ENCODE assay signal across 1 cellular context in the genomic region with DNA sequence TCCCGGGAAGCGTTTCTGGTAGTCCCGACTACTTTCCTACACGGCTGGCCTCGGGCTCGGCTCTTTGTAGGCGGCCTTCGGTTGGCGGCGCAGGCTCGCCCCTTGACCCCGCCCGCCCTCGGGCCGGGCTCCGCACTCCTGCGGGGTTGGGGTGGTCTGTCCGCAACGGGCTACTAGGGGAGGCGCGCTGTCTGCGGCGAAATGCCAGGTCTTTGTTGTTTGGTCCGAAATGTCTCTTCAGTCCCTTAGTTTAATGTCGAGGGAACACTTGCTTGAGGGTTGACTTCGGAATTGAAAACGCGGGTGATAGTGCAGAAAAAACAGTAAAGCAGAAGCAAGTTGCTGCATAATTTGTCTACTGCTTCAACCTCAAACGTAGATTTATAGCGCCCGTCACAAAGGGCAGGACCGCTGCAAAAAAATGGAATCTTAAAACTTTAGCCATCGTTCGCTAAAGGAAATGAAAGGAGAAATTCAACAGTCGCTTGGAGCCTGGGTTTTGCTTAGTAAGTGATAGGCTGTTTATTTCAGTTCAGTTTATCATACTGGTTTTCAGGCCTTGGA.
A peak's percentile ranks its signal among the peaks of the same experiment; 100 is the strongest.
TF ChIP-seq lines count a peak whose summit lies in the region.

No MANE protein-coding gene starts in this region.

TF ChIP-seq in K562, 482 proteins besides CTCF, POLR2A, EP300 and RAD21 (continues in another document):
- TF ChIP-seq NRF1 (conservative IDR thresholded peaks at IDR 0.05 in 1 of 2, IDR thresholded peaks at IDR 0.05 in 1 of 2) (0 out of 4 replicates have a peak, but pooled peaks of 1 of the 2 experiments have one; percentile 11), HMG20B (CRISPR knock-in tag; IDR thresholded peaks at IDR 0.05) (no peak), RBM22 (IDR thresholded peaks at IDR 0.05; ENCODE audit: low read depth, low read length, poor library complexity, severe bottlenecking) (no peak), SNRNP70 (optimal IDR thresholded peaks at IDR 0.05; ENCODE audit: low read depth, low read length) (no peak), ASH1L (IDR thresholded peaks at IDR 0.05; ENCODE audit: borderline replicate concordance, low read depth, partially characterized antibody) (no peak), RUNX1 (IDR thresholded peaks at IDR 0.05; ENCODE audit: low read depth) (no peak), NBN (IDR thresholded peaks at IDR 0.05; ENCODE audit: low read depth) (no peak), HNRNPLL (IDR thresholded peaks at IDR 0.05; ENCODE audit: low read depth, low read length, poor library complexity, severe bottlenecking) (peak; percentile 54), FIP1L1 (IDR thresholded peaks at IDR 0.05; ENCODE audit: low read depth, low read length, poor library complexity, severe bottlenecking) (no peak), NFIC (IDR thresholded peaks at IDR 0.05) (no peak), ZNF507 (tag; conservative IDR thresholded peaks at IDR 0.05) (no peak), ZNF253 (CRISPR knock-in tag; conservative IDR thresholded peaks at IDR 0.05) (no peak), NR2C2 (CRISPR knock-in tag; IDR thresholded peaks at IDR 0.05) (no peak), NR2C2 (tag; IDR thresholded peaks at IDR 0.05) (peak; percentile 93), PHF8 (IDR thresholded peaks at IDR 0.05; ENCODE audit: borderline replicate concordance, low read length) (peak; percentile 48; the same call in 1 of the 2 replicates), ETV1 (tag; conservative IDR thresholded peaks at IDR 0.05; ENCODE audit: low read depth) (no peak), TAF9B (IDR thresholded peaks at IDR 0.05; ENCODE audit: partially characterized antibody) (peak; percentile 3), XRCC3 (IDR thresholded peaks at IDR 0.05) (no peak), ZNF3 (CRISPR knock-in tag; IDR thresholded peaks at IDR 0.05) (no peak), RBBP5 (IDR thresholded peaks at IDR 0.05; ENCODE audit: borderline replicate concordance, insufficient read depth, low read length, poor library complexity, severe bottlenecking) (peak; percentile 81), MBD2 (IDR thresholded peaks at IDR 0.05; ENCODE audit: borderline replicate concordance, low read depth) (no peak), CBX2 (IDR thresholded peaks at IDR 0.05; ENCODE audit: insufficient read depth, low read length, poor library complexity, severe bottlenecking) (no peak), STAT5B (CRISPR knock-in tag; IDR thresholded peaks at IDR 0.05) (no peak), ZNF75A (CRISPR knock-in tag; IDR thresholded peaks at IDR 0.05) (no peak)
- TF ChIP-seq, protein P1, sequence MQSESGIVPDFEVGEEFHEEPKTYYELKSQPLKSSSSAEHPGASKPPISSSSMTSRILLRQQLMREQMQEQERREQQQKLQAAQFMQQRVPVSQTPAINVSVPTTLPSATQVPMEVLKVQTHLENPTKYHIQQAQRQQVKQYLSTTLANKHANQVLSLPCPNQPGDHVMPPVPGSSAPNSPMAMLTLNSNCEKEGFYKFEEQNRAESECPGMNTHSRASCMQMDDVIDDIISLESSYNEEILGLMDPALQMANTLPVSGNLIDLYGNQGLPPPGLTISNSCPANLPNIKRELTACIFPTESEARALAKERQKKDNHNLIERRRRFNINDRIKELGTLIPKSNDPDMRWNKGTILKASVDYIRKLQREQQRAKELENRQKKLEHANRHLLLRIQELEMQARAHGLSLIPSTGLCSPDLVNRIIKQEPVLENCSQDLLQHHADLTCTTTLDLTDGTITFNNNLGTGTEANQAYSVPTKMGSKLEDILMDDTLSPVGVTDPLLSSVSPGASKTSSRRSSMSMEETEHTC (IDR thresholded peaks at IDR 0.05), result no peak
- TF ChIP-seq, protein P2, sequence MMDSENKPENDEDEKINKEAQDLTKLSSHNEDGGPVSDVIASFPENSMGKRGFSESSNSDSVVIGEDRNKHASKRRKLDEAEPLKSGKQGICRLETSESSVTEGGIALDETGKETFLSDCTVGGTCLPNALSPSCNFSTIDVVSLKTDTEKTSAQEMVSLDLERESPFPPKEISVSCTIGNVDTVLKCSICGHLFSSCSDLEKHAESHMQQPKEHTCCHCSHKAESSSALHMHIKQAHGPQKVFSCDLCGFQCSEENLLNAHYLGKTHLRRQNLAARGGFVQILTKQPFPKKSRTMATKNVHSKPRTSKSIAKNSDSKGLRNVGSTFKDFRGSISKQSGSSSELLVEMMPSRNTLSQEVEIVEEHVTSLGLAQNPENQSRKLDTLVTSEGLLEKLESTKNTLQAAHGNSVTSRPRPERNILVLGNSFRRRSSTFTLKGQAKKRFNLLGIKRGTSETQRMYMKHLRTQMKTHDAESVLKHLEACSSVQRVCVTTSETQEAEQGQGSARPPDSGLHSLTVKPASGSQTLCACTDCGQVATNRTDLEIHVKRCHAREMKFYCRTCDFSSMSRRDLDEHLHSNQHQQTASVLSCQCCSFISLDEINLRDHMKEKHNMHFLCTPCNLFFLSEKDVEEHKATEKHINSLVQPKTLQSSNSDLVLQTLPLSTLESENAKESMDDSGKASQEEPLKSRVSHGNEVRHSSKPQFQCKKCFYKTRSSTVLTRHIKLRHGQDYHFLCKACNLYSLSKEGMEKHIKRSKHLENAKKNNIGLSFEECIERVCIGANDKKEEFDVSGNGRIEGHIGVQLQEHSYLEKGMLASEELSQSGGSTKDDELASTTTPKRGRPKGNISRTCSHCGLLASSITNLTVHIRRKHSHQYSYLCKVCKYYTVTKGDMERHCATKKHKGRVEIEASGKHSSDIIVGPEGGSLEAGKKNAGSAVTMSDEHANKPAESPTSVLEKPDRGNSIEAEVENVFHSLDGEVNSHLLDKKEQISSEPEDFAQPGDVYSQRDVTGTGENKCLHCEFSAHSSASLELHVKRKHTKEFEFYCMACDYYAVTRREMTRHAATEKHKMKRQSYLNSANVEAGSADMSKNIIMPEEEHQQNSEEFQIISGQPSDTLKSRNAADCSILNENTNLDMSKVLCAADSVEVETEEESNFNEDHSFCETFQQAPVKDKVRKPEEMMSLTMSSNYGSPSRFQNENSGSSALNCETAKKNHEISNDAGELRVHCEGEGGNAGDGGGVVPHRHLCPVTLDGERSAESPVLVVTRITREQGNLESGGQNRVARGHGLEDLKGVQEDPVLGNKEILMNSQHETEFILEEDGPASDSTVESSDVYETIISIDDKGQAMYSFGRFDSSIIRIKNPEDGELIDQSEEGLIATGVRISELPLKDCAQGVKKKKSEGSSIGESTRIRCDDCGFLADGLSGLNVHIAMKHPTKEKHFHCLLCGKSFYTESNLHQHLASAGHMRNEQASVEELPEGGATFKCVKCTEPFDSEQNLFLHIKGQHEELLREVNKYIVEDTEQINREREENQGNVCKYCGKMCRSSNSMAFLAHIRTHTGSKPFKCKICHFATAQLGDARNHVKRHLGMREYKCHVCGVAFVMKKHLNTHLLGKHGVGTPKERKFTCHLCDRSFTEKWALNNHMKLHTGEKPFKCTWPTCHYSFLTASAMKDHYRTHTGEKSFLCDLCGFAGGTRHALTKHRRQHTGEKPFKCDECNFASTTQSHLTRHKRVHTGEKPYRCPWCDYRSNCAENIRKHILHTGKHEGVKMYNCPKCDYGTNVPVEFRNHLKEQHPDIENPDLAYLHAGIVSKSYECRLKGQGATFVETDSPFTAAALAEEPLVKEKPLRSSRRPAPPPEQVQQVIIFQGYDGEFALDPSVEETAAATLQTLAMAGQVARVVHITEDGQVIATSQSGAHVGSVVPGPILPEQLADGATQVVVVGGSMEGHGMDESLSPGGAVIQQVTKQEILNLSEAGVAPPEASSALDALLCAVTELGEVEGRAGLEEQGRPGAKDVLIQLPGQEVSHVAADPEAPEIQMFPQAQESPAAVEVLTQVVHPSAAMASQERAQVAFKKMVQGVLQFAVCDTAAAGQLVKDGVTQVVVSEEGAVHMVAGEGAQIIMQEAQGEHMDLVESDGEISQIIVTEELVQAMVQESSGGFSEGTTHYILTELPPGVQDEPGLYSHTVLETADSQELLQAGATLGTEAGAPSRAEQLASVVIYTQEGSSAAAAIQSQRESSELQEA (IDR thresholded peaks at IDR 0.05; ENCODE audit: low read depth), result no peak
- TF ChIP-seq, protein P3, sequence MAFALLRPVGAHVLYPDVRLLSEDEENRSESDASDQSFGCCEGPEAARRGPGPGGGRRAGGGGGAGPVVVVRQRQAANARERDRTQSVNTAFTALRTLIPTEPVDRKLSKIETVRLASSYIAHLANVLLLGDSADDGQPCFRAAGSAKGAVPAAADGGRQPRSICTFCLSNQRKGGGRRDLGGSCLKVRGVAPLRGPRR (CRISPR knock-in tag; IDR thresholded peaks at IDR 0.05), result no peak
- TF ChIP-seq, protein P4, sequence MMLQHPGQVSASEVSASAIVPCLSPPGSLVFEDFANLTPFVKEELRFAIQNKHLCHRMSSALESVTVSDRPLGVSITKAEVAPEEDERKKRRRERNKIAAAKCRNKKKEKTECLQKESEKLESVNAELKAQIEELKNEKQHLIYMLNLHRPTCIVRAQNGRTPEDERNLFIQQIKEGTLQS (IDR thresholded peaks at IDR 0.05), result no peak
- TF ChIP-seq, protein P4 (CRISPR knock-in tag; conservative IDR thresholded peaks at IDR 0.05), result no peak
- TF ChIP-seq, protein P5, sequence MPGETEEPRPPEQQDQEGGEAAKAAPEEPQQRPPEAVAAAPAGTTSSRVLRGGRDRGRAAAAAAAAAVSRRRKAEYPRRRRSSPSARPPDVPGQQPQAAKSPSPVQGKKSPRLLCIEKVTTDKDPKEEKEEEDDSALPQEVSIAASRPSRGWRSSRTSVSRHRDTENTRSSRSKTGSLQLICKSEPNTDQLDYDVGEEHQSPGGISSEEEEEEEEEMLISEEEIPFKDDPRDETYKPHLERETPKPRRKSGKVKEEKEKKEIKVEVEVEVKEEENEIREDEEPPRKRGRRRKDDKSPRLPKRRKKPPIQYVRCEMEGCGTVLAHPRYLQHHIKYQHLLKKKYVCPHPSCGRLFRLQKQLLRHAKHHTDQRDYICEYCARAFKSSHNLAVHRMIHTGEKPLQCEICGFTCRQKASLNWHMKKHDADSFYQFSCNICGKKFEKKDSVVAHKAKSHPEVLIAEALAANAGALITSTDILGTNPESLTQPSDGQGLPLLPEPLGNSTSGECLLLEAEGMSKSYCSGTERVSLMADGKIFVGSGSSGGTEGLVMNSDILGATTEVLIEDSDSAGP (CRISPR knock-in tag; IDR thresholded peaks at IDR 0.05), result no peak
- TF ChIP-seq, protein P6, sequence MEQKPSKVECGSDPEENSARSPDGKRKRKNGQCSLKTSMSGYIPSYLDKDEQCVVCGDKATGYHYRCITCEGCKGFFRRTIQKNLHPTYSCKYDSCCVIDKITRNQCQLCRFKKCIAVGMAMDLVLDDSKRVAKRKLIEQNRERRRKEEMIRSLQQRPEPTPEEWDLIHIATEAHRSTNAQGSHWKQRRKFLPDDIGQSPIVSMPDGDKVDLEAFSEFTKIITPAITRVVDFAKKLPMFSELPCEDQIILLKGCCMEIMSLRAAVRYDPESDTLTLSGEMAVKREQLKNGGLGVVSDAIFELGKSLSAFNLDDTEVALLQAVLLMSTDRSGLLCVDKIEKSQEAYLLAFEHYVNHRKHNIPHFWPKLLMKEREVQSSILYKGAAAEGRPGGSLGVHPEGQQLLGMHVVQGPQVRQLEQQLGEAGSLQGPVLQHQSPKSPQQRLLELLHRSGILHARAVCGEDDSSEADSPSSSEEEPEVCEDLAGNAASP (IDR thresholded peaks at IDR 0.05), result no peak
- TF ChIP-seq, protein P7, sequence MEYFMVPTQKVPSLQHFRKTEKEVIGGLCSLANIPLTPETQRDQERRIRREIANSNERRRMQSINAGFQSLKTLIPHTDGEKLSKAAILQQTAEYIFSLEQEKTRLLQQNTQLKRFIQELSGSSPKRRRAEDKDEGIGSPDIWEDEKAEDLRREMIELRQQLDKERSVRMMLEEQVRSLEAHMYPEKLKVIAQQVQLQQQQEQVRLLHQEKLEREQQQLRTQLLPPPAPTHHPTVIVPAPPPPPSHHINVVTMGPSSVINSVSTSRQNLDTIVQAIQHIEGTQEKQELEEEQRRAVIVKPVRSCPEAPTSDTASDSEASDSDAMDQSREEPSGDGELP (CRISPR knock-in tag; IDR thresholded peaks at IDR 0.05; ENCODE audit: borderline replicate concordance), result no peak
- TF ChIP-seq, protein P8, sequence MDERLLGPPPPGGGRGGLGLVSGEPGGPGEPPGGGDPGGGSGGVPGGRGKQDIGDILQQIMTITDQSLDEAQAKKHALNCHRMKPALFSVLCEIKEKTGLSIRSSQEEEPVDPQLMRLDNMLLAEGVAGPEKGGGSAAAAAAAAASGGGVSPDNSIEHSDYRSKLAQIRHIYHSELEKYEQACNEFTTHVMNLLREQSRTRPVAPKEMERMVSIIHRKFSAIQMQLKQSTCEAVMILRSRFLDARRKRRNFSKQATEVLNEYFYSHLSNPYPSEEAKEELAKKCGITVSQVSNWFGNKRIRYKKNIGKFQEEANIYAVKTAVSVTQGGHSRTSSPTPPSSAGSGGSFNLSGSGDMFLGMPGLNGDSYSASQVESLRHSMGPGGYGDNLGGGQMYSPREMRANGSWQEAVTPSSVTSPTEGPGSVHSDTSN (CRISPR knock-in tag; IDR thresholded peaks at IDR 0.05; ENCODE audit: low read depth), result no peak
- TF ChIP-seq, protein P8 (tag; conservative IDR thresholded peaks at IDR 0.05; ENCODE audit: low read depth), result peak; percentile 52; the same call in 1 of the 2 replicates
- TF ChIP-seq, protein P9, sequence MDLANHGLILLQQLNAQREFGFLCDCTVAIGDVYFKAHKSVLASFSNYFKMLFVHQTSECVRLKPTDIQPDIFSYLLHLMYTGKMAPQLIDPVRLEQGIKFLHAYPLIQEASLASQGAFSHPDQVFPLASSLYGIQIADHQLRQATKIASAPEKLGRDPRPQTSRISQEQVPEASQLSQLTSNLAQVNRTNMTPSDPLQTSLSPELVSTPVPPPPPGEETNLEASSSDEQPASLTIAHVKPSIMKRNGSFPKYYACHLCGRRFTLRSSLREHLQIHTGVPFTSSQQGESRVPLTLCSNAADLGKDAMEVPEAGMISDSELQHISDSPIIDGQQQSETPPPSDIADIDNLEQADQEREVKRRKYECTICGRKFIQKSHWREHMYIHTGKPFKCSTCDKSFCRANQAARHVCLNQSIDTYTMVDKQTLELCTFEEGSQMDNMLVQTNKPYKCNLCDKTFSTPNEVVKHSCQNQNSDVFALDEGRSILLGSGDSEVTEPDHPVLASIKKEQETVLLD (IDR thresholded peaks at IDR 0.05), result no peak
